In the genomic region with DNA sequence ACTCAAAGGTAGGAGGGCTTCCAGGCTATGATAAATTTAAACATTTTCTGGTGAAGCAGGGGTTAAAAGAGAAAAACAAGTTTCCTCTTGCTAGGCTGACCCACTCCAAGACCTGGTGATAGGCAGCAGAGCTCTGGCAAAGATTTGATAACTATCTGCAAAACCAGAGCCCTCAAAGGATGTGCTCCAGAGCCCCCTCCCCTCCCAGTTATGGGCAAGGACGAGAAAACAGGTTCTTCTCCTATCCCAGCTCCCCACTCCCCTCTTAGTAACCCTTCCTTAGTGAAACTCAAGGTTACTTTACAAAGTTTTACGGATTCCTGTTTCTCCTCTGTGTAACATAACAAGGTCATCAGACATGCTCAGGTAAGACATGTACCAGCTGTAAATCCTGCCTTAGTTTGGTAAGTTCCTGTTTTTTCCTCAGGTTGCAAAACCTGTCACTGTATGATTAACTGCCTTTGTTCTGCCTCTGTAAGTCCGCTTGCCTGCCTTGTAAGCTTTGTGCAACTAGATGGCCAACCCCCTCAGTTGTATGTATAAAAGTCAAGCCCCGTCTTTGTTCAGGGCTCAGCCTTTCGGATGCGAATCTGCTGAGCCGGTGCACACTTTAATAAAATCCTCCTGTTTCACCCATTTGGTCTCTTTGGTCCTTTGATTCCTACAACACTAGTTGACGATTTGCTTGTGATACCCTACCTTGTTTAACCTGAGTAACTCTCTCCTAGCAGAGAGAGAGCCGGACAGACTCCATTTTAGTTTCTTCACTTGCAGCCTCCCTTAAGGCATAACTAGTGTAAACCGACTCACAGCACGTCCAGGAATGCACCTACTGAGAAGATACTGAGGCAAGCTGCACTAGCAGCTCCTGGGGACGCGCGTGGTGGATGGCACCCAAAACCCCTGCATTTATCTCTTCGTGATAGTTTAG, we compare ENCODE assay signal across 1 cellular context.
TF ChIP-seq lines count a peak whose summit lies in the region.

No MANE protein-coding gene starts in this region.

TF ChIP-seq in H1, 55 proteins besides CTCF, POLR2A, EP300 and RAD21:
- TF ChIP-seq GTF2F1 (IDR thresholded peaks at IDR 0.05; ENCODE audit: borderline replicate concordance, low read depth, low read length), result no peak
- TF ChIP-seq SP4 (IDR thresholded peaks at IDR 0.05; ENCODE audit: low read length), result no peak
- TF ChIP-seq SUZ12 (IDR thresholded peaks at IDR 0.05; ENCODE audit: low read length), result no peak
- no peak for TF ChIP-seq RNF2 (IDR thresholded peaks at IDR 0.05; ENCODE audit: borderline replicate concordance, low read depth, low read length, missing control alignments, poor library complexity, severe bottlenecking)
- no peak for TF ChIP-seq TEAD4 (IDR thresholded peaks at IDR 0.05; ENCODE audit: low read depth, low read length)
- no peak for TF ChIP-seq CHD7 (IDR thresholded peaks at IDR 0.05; ENCODE audit: insufficient replicate concordance, low read length)
- TF ChIP-seq NRF1 (IDR thresholded peaks at IDR 0.05; ENCODE audit: low read depth, low read length), result no peak
- TF ChIP-seq CBX5 (IDR thresholded peaks at IDR 0.05; ENCODE audit: low read depth, low read length), result no peak
- TF ChIP-seq SIRT6 (IDR thresholded peaks at IDR 0.05; ENCODE audit: low read length), result no peak
- no peak for TF ChIP-seq ASH2L (IDR thresholded peaks at IDR 0.05; ENCODE audit: low read length)
- TF ChIP-seq POU5F1 (IDR thresholded peaks at IDR 0.05; ENCODE audit: low read depth, low read length), result no peak
- TF ChIP-seq SP1 (IDR thresholded peaks at IDR 0.05; ENCODE audit: low read depth, low read length), result no peak
- no peak for TF ChIP-seq JUND (IDR thresholded peaks at IDR 0.05; ENCODE audit: low read length)
- TF ChIP-seq, protein P1, sequence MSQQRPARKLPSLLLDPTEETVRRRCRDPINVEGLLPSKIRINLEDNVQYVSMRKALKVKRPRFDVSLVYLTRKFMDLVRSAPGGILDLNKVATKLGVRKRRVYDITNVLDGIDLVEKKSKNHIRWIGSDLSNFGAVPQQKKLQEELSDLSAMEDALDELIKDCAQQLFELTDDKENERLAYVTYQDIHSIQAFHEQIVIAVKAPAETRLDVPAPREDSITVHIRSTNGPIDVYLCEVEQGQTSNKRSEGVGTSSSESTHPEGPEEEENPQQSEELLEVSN (IDR thresholded peaks at IDR 0.05), result no peak
- TF ChIP-seq PHF8 (conservative IDR thresholded peaks at IDR 0.05; ENCODE audit: low read depth, low read length), result no peak
TF ChIP-seq in H1: peak in this region for 0.
